Comparison of ENCODE assay signal across 8 cellular contexts in genomic region chr7:157309990-157310668, GRCh38. TPM values are rescaled to one million over a fixed set of nuclear protein-coding genes. Genes with fewer than 3 reads are reported as not detected.
DNase-seq lines count a peak whose midpoint lies in the region; ATAC-seq, FAIRE-seq and TF ChIP-seq lines count a peak whose summit lies in the region.

No MANE protein-coding gene starts in this region.

- no peak for FAIRE-seq in H54 (lab: Jason Lieb, UNC)

- peaks cover 9% of the 10 kb centered on the region for H3K4me1 Mint-ChIP-seq in progenitor cell of endocrine pancreas (ENCODE audit: low read depth)

- H3K27me3 Mint-ChIP-seq in progenitor cell of endocrine pancreas: peaks cover 15% of the 10 kb centered on the region

- TF ChIP-seq CTCF in progenitor cell of endocrine pancreas (IDR thresholded peaks at IDR 0.05; ENCODE audit: unreplicated experiment): no peak

- H3K36me3 Mint-ChIP-seq in progenitor cell of endocrine pancreas (ENCODE audit: insufficient read depth): no peaks in the 10 kb centered on the region

- ATAC-seq in HG03457 (IDR thresholded peaks at IDR 0.05; ENCODE audit: unreplicated experiment) (no peak), GM18505 (IDR thresholded peaks at IDR 0.05; ENCODE audit: unreplicated experiment) (no peak)

- no peaks in the 10 kb centered on the region for H3K9me3 Mint-ChIP-seq in progenitor cell of endocrine pancreas (ENCODE audit: low read depth)

- DNase-seq in H54 (ENCODE audit: insufficient read length, low spot score) (peak; percentile 52), RPMI7951 (ENCODE audit: low read depth) (peak; percentile 93), fibroblast of gingiva (ENCODE audit: low read depth) (peak; percentile 77), progenitor cell of endocrine pancreas (ENCODE audit: low spot score, unreplicated experiment) (no peak), OCI-M1 (lab: John Stamatoyannopoulos, UW) (no peak)
- DNase-seq in stimulated activated CD4-positive, alpha-beta T cell treated with anti-CD3 and anti-CD28 coated beads, Interleukin-4, amount 100 ng/mL, for 24 hours: no peak

- H3K4me3 Mint-ChIP-seq in progenitor cell of endocrine pancreas (ENCODE audit: low read depth): no peak overlapping the region

- TF ChIP-seq POLR2A in H54 (IDR thresholded peaks at IDR 0.05; ENCODE audit: low read depth, low read length): no peak
- no peak for TF ChIP-seq POLR2A in GM18505 (IDR thresholded peaks at IDR 0.05; ENCODE audit: borderline replicate concordance, extremely low read depth, insufficient read depth, insufficient read length)

- peak overlapping the region; percentile 85 for H3K27ac Mint-ChIP-seq in progenitor cell of endocrine pancreas

RNA-seq across cellular contexts. Expression of gene DNAJB6, which starts 26.7 kb away (rescaled TPM):
- 97.4 and 101 TPM in 2 replicates for total RNA-seq in RPMI7951 (2014; rRNA removed; shearing (Covaris generic))
- 117 and 119 TPM in 2 replicates for total RNA-seq in progenitor cell of endocrine pancreas

Comparison
In these comparisons a context has a peak if more than half of its experiments do, and no peak if none do; other contexts are left out.
1. DNase-seq: peak in H54 (single experiment), RPMI7951 (single experiment) and fibroblast of gingiva (single experiment); none in progenitor cell of endocrine pancreas (single experiment), OCI-M1 (single experiment) and stimulated activated CD4-positive, alpha-beta T cell treated with anti-CD3 and anti-CD28 coated beads, Interleukin-4, amount 100 ng/mL, for 24 hours (single experiment).